5 cellular contexts compared by ENCODE assay signal in the genomic region with DNA sequence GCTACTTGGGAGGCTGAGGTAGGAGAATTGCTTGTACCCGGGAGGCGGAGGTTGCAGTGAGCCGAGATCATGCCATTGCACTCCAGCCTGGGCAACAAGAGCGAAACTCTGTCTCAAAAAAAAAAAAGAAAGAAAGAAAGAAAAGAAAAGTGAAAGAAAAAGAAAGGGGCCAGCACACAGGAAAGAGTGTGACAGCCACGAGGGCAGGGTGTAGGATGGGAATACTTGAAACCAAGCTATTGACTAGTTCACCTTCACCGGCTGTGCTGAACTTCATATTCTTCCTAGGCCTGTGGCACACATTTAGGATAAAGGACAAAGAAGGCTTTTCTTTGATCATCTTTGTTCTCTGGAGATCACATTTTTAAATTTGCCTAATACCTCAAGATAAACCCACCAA. TPM values are rescaled to one million over a fixed set of nuclear protein-coding genes. Genes with fewer than 3 reads are reported as not detected.
"Had no signal": no experiment of that assay in that cellular context is flagged by ENCODE, and none has a peak within 500 bp of the region (broad histone marks: within the 10 kb centered on the region; RNA-seq: fewer than 3 reads in every experiment).

No MANE protein-coding gene starts in this region.

RNA-seq across cellular contexts. Expression of a gene that starts 9.7 kb away (rescaled TPM):
- total RNA-seq: dermis microvascular lymphatic vessel endothelial cell, glomerular endothelial cell, lung microvascular endothelial cell, myocyte had no signal
- polyA plus RNA-seq: heart right ventricle had no signal
